In the genomic region with DNA sequence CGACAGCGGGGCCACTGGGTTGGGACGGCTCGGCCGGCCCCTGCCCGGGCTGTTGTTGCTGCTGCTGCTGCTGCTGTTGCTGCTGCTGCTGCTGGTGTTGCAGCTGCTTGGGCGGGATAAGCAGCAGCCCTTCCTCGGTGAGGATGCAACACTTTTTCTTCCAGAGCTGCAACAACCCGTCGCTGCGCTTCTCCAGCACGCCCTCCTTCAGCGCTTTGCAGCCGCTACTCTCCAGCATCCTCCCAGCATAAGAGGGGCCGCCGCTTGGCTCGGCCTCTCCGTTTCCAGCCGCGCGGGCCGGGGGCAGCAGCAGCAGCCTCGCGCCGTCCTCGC, we compare ENCODE assay signal across 2 cellular contexts.
TF ChIP-seq lines count a peak whose summit lies in the region.

No MANE protein-coding gene starts in this region.

TF ChIP-seq in A549, 52 proteins besides CTCF, POLR2A, EP300 and RAD21:
- TF ChIP-seq PHF8 (IDR thresholded peaks at IDR 0.05; ENCODE audit: borderline replicate concordance, low read depth) = peak; percentile 22; the same call in 1 of the 2 replicates
- no peak for TF ChIP-seq NPAS2 (CRISPR knock-in tag; IDR thresholded peaks at IDR 0.05; ENCODE audit: borderline replicate concordance)

TF ChIP-seq in H1, 55 proteins besides CTCF, POLR2A, EP300 and RAD21:
- TF ChIP-seq SUZ12 (IDR thresholded peaks at IDR 0.05; ENCODE audit: low read length) = peak; percentile 13; the same call in 1 of the 2 replicates
- no peak for TF ChIP-seq CBX5 (IDR thresholded peaks at IDR 0.05; ENCODE audit: low read depth, low read length)
- TF ChIP-seq PHF8 (conservative IDR thresholded peaks at IDR 0.05; ENCODE audit: low read depth, low read length) = peak; percentile 44; the same call in 1 of the 2 replicates
